Comparison of ENCODE assay signal across 8 cellular contexts in genomic region chr6:33288942-33289783, GRCh38. TPM values are rescaled to one million over a fixed set of nuclear protein-coding genes. Genes with fewer than 3 reads are reported as not detected.
DNase-seq lines count a peak whose midpoint lies in the region; ATAC-seq, FAIRE-seq and TF ChIP-seq lines count a peak whose summit lies in the region.

Gene PFDN6, plus strand, starts transcription at chr6:33289601. Its CDS starts 256 bp downstream, at chr6:33289857.
A gene with protein sequence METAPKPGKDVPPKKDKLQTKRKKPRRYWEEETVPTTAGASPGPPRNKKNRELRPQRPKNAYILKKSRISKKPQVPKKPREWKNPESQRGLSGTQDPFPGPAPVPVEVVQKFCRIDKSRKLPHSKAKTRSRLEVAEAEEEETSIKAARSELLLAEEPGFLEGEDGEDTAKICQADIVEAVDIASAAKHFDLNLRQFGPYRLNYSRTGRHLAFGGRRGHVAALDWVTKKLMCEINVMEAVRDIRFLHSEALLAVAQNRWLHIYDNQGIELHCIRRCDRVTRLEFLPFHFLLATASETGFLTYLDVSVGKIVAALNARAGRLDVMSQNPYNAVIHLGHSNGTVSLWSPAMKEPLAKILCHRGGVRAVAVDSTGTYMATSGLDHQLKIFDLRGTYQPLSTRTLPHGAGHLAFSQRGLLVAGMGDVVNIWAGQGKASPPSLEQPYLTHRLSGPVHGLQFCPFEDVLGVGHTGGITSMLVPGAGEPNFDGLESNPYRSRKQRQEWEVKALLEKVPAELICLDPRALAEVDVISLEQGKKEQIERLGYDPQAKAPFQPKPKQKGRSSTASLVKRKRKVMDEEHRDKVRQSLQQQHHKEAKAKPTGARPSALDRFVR (minus strand): TSS chr6:33289239. CDS start chr6:33289170, 69 bp downstream.

- H3K36me3 Mint-ChIP-seq in activated CD4-positive, alpha-beta T cell treated with anti-CD3 and anti-CD28 coated beads, Interleukin-2, amount 10 ng/mL, durations not matched to agents 7 days and 5 days (ENCODE audit: low read depth): peaks cover 40% of the 10 kb centered on the region

- peak within 1 kb of the TSS; percentile 92 for H3K9ac ChIP-seq in HepG2 (ENCODE audit: insufficient read depth, low read depth, low read length)

- H4K20me1 ChIP-seq in HepG2 (ENCODE audit: insufficient read depth, low read length): no peaks in the 10 kb centered on the region

- H3K4me1 Mint-ChIP-seq in activated CD4-positive, alpha-beta T cell treated with anti-CD3 and anti-CD28 coated beads, Interleukin-2, amount 10 ng/mL, durations not matched to agents 7 days and 5 days: peaks cover 44% of the 10 kb centered on the region

- CTCF ChIA-PET in activated CD4-positive, alpha-beta T cell treated with anti-CD3 and anti-CD28 coated beads, Interleukin-2, amount 10 ng/mL, durations not matched to agents 7 days and 5 days (lab: Charles Lee): interaction anchor here (0.7 to 2.7 kb wide), 11 partner anchors 8 to 451 kb away, joined by 3 to 19 read pairs (median 5); partner anchors contain the start of genes B3GALT4, RGL2, RING1 and RPS18
- CTCF ChIA-PET in HepG2 (lab: Yijun Ruan, JAX; ENCODE audit: low intra/inter-chr PET ratio, low total read pairs): interaction anchor here (1.2 kb wide), 1 partner anchor 9 kb away, joined by 3 read pairs; no protein-coding TSS in a partner anchor

- H3K27me3 Mint-ChIP-seq in activated CD4-positive, alpha-beta T cell treated with anti-CD3 and anti-CD28 coated beads, Interleukin-2, amount 10 ng/mL, durations not matched to agents 7 days and 5 days: no peaks in the 10 kb centered on the region

- peak; percentile 88 for FAIRE-seq in HepG2 (lab: Jason Lieb, UNC)

- TF ChIP-seq POLR2A in HepG2 (IDR thresholded peaks at IDR 0.05; ENCODE audit: insufficient read depth in 1 of 2, low read depth in 2 of 2, low read length in 2 of 2): peak; percentile 71 to 72

- TF ChIP-seq EP300 in HepG2 (IDR thresholded peaks at IDR 0.05; ENCODE audit: low read depth in 2 of 2, low read length in 2 of 2) (no peak; a peak in 1 of 4 replicates), HepG2 (CRISPR knock-in tag; IDR thresholded peaks at IDR 0.05; ENCODE audit: borderline replicate concordance) (no peak)

- POLR2A ChIA-PET in activated CD4-positive, alpha-beta T cell treated with anti-CD3 and anti-CD28 coated beads, Interleukin-2, amount 10 ng/mL, durations not matched to agents 7 days and 5 days (lab: Charles Lee): interaction anchor here (0.7 to 2.3 kb wide), 3 partner anchors 12 to 409 kb away, joined by 3 to 11 read pairs (median 3); partner anchors contain the start of gene B3GALT4
- POLR2A ChIA-PET in HepG2 (lab: Yijun Ruan, JAX): interaction anchor here (0.7 to 3.4 kb wide), 16 partner anchors 8 to 318 kb away, joined by 3 to 41 read pairs (median 8); partner anchors contain the start of genes B3GALT4, CUTA, HSD17B8 and PHF1

- peak within 1 kb of the TSS; percentile 73 to 96 (median 94) for H3K4me3 ChIP-seq in HepG2 (replicated peaks in 1 of 3; ENCODE audit: insufficient read depth in 1 of 3, low read depth in 2 of 3, low read length in 3 of 3)

- peak within 1 kb of the TSS; percentile 97 for H2AFZ ChIP-seq in HepG2 (ENCODE audit: low read length)

- peaks cover 16 to 49% of the 10 kb centered on the region in 2 experiments for H3K36me3 ChIP-seq in HepG2 (replicated peaks in 1 of 2; ENCODE audit: control insufficient read depth in 1 of 2, insufficient read depth in 2 of 2, low read length in 2 of 2)

- peak within 1 kb of the TSS; percentile 99 for H3K4me2 ChIP-seq in HepG2 (ENCODE audit: low read depth, low read length)

- no TSS peak for BruUV-seq in HepG2 (replicated peaks; lab: Mats Ljungman, UMichigan)

- no peak for TF ChIP-seq RAD21 in HepG2 (CRISPR knock-in tag; IDR thresholded peaks at IDR 0.05)

- in situ Hi-C loops in HepG2 (cut with HindIII; ENCODE audit: extremely low pct_ligation_motif_present, low pct_unique_long_range_greater_than_20kb): loop anchor here (25.0 kb wide), 1 partner anchor 123 kb away; the partner anchor contains the start of genes CUTA, PHF1 and SYNGAP1

- H3K4me3 Mint-ChIP-seq in activated CD4-positive, alpha-beta T cell treated with anti-CD3 and anti-CD28 coated beads, Interleukin-2, amount 10 ng/mL, durations not matched to agents 7 days and 5 days: peak within 1 kb of the TSS; percentile 96

- peaks cover 22% of the 10 kb centered on the region for H3K4me1 ChIP-seq in HepG2 (ENCODE audit: insufficient read depth, low read length)

- no peaks in the 10 kb centered on the region; a peak in 1 of 5 replicates for H3K27me3 ChIP-seq in HepG2 (ENCODE audit: control insufficient read depth in 1 of 2, insufficient read depth in 2 of 2, low read length in 2 of 2)

- peak within 1 kb of the TSS; percentile 82 for H3K27ac Mint-ChIP-seq in activated CD4-positive, alpha-beta T cell treated with anti-CD3 and anti-CD28 coated beads, Interleukin-2, amount 10 ng/mL, durations not matched to agents 7 days and 5 days

- peak; percentile 93 for DNase-seq in CD1c-positive myeloid dendritic cell (ENCODE audit: extremely low spot score)
- peak; percentile 92 for DNase-seq in NCI-H526 treated with DMSO at 0.1 percent for 48 hours (lab: John Stamatoyannopoulos, UW)
- DNase-seq in activated CD4-positive, alpha-beta T cell treated with anti-CD3 and anti-CD28 coated beads, Interleukin-2, amount 10 ng/mL, durations not matched to agents 7 days and 5 days: peak; percentile 90
- peak; percentile 80 to 90 for DNase-seq in dermis microvascular lymphatic vessel endothelial cell (ENCODE audit: low read depth in 2 of 2)
- peak; percentile 95 for DNase-seq in HepG2 (ENCODE audit: low spot score)
- peak; percentile 61 to 84 for DNase-seq in stimulated activated CD4-positive, alpha-beta T cell treated with anti-CD3 and anti-CD28 coated beads, Interleukin-4, amount 100 ng/mL, for 4 hours

- peaks cover 27% of the 10 kb centered on the region for H3K79me2 ChIP-seq in HepG2 (ENCODE audit: insufficient read depth, low read length)

- 0 out of 2 replicates have a peak, but pooled peaks have one; percentile 3 for TF ChIP-seq CTCF in HepG2 (CRISPR knock-in tag; IDR thresholded peaks at IDR 0.05)

- H3K9me3 ChIP-seq in HepG2 (ENCODE audit: low read length): no peaks in the 10 kb centered on the region

- no peaks in the 10 kb centered on the region for H3K9me3 Mint-ChIP-seq in activated CD4-positive, alpha-beta T cell treated with anti-CD3 and anti-CD28 coated beads, Interleukin-2, amount 10 ng/mL, durations not matched to agents 7 days and 5 days

- H3K27ac ChIP-seq in HepG2 (ENCODE audit: extremely low read length, insufficient read depth, low read length): peak within 1 kb of the TSS; percentile 56

- ATAC-seq in GM19372 (IDR thresholded peaks at IDR 0.05; ENCODE audit: low read depth, unreplicated experiment) (peak; percentile 94), HG03521 (IDR thresholded peaks at IDR 0.05; ENCODE audit: unreplicated experiment) (peak; percentile 76), HepG2 (peak; percentile 97)

- 1% methylated on average over 30 of the region's 41 CpGs for WGBS in HepG2 (ENCODE audit: low lambda C conversion rate)

- intact Hi-C loops in HepG2 (cut with micrococcal nuclease; ENCODE audit: unreplicated experiment): loop anchor here (1.0 kb wide), 1 partner anchor 9 kb away; the partner anchor contains the start of gene RGL2

RNA-seq across cellular contexts. Expression of gene PFDN6, which starts in this region (rescaled TPM):
- total RNA-seq in activated CD4-positive, alpha-beta T cell treated with anti-CD3 and anti-CD28 coated beads, Interleukin-2, amount 10 ng/mL, durations not matched to agents 7 days and 5 days: 10 to 100 TPM; 57.0 to 67.2 TPM
- total RNA-seq in dermis microvascular lymphatic vessel endothelial cell: 21.0 and 31.5 TPM in 2 replicates
- 87.0 and 118 TPM in 2 replicates for total RNA-seq in HepG2 (2016; rRNA removed; fragmentation: Illumina TruSeq; extraction: Trizol)
- total RNA-seq in HepG2 (2016; cell fraction: cytosol; rRNA removed; fragmentation: Illumina TruSeq; extraction: Trizol; ENCODE audit: low read depth): 21.9 and 25.1 TPM in 2 replicates
- total RNA-seq in HepG2 (2016; cell fraction: insoluble cytoplasmic fraction; rRNA removed; fragmentation: Illumina TruSeq; extraction: Trizol): 97.0 and 123 TPM in 2 replicates
- total RNA-seq in HepG2 (2016; cell fraction: membrane; rRNA removed; fragmentation: Illumina TruSeq; extraction: Trizol): 19.5 and 24.7 TPM in 2 replicates
- total RNA-seq in HepG2 (2016; cell fraction: nucleus; rRNA removed; fragmentation: Illumina TruSeq; extraction: Trizol): 35.5 and 41.4 TPM in 2 replicates
- polyA plus RNA-seq in HepG2 (2011; rRNA removed): 75.5 and 92.2 TPM in 2 replicates
- 41.4 and 48.4 TPM in 2 replicates for polyA plus RNA-seq in HepG2 (2011; cell fraction: cytosol; rRNA removed)
- 65.1 and 96.7 TPM in 2 replicates for polyA plus RNA-seq in HepG2 (2011; cell fraction: nucleus; rRNA removed)
- 78.6 and 94.5 TPM in 2 replicates for polyA plus RNA-seq in HepG2 (2012)
- polyA plus RNA-seq in HepG2 (2016; cell fraction: cytosol; fragmentation: Illumina TruSeq; extraction: Trizol; ENCODE audit: low read depth): 20.6 and 21.5 TPM in 2 replicates
- 142 and 148 TPM in 2 replicates for polyA plus RNA-seq in HepG2 (2016; cell fraction: insoluble cytoplasmic fraction; fragmentation: Illumina TruSeq; extraction: Trizol; ENCODE audit: low read depth)
- polyA plus RNA-seq in HepG2 (2016; cell fraction: membrane; fragmentation: Illumina TruSeq; extraction: Trizol; ENCODE audit: low read depth): 20.0 and 22.3 TPM in 2 replicates
- polyA plus RNA-seq in HepG2 (2016; cell fraction: nucleus; fragmentation: Illumina TruSeq; extraction: Trizol; ENCODE audit: insufficient read depth, low read depth): 80.0 and 80.7 TPM in 2 replicates
- polyA minus RNA-seq in HepG2 (2011; rRNA and poly(A)+ RNA removed; ENCODE audit: low replicate concordance): 11.7 and 27.1 TPM in 2 replicates
- 14.2 and 19.7 TPM in 2 replicates for polyA minus RNA-seq in HepG2 (2011; cell fraction: cytosol; rRNA and poly(A)+ RNA removed)
- 28.1 and 34.1 TPM in 2 replicates for polyA minus RNA-seq in HepG2 (2011; cell fraction: nucleus; rRNA and poly(A)+ RNA removed)

RNA-seq across cellular contexts. Expression of the second gene that starts in this region (rescaled TPM):
- total RNA-seq in activated CD4-positive, alpha-beta T cell treated with anti-CD3 and anti-CD28 coated beads, Interleukin-2, amount 10 ng/mL, durations not matched to agents 7 days and 5 days: 10 to 100 TPM; 53.4 to 54.8 TPM
- 57.0 and 66.6 TPM in 2 replicates for total RNA-seq in dermis microvascular lymphatic vessel endothelial cell
- total RNA-seq in HepG2 (2016; rRNA removed; fragmentation: Illumina TruSeq; extraction: Trizol): 99.9 and 105 TPM in 2 replicates
- 34.0 and 45.3 TPM in 2 replicates for total RNA-seq in HepG2 (2016; cell fraction: cytosol; rRNA removed; fragmentation: Illumina TruSeq; extraction: Trizol; ENCODE audit: low read depth)
- total RNA-seq in HepG2 (2016; cell fraction: insoluble cytoplasmic fraction; rRNA removed; fragmentation: Illumina TruSeq; extraction: Trizol): 93.2 and 108 TPM in 2 replicates
- total RNA-seq in HepG2 (2016; cell fraction: membrane; rRNA removed; fragmentation: Illumina TruSeq; extraction: Trizol): 44.8 and 48.1 TPM in 2 replicates
- 67.1 and 84.6 TPM in 2 replicates for total RNA-seq in HepG2 (2016; cell fraction: nucleus; rRNA removed; fragmentation: Illumina TruSeq; extraction: Trizol)
- polyA plus RNA-seq in HepG2 (2011; rRNA removed): 47.4 and 54.6 TPM in 2 replicates
- 33.7 and 44.0 TPM in 2 replicates for polyA plus RNA-seq in HepG2 (2011; cell fraction: cytosol; rRNA removed)
- polyA plus RNA-seq in HepG2 (2011; cell fraction: nucleus; rRNA removed): 100 and 101 TPM in 2 replicates
- 40.9 and 53.3 TPM in 2 replicates for polyA plus RNA-seq in HepG2 (2012)
- 30.0 and 32.0 TPM in 2 replicates for polyA plus RNA-seq in HepG2 (2016; cell fraction: cytosol; fragmentation: Illumina TruSeq; extraction: Trizol; ENCODE audit: low read depth)
- 82.3 and 87.5 TPM in 2 replicates for polyA plus RNA-seq in HepG2 (2016; cell fraction: insoluble cytoplasmic fraction; fragmentation: Illumina TruSeq; extraction: Trizol; ENCODE audit: low read depth)
- polyA plus RNA-seq in HepG2 (2016; cell fraction: membrane; fragmentation: Illumina TruSeq; extraction: Trizol; ENCODE audit: low read depth): 32.2 and 32.4 TPM in 2 replicates
- 115 and 128 TPM in 2 replicates for polyA plus RNA-seq in HepG2 (2016; cell fraction: nucleus; fragmentation: Illumina TruSeq; extraction: Trizol; ENCODE audit: insufficient read depth, low read depth)
- polyA minus RNA-seq in HepG2 (2011; rRNA and poly(A)+ RNA removed; ENCODE audit: low replicate concordance): 106 and 108 TPM in 2 replicates
- polyA minus RNA-seq in HepG2 (2011; cell fraction: cytosol; rRNA and poly(A)+ RNA removed): 39.5 and 44.8 TPM in 2 replicates
- polyA minus RNA-seq in HepG2 (2011; cell fraction: nucleus; rRNA and poly(A)+ RNA removed): 38.6 and 63.3 TPM in 2 replicates

Comparison
In these comparisons a context has a peak if more than half of its experiments do, and no peak if none do; other contexts are left out.
1. Peak in every context shown above with its lines: DNase-seq, ATAC-seq, H3K4me3 ChIP-seq and H3K27ac ChIP-seq.